Comparison of ENCODE assay signal across 7 cellular contexts in genomic region chr21:41460578-41461527, GRCh38. TPM values are rescaled to one million over a fixed set of nuclear protein-coding genes. Genes with fewer than 3 reads are reported as not detected.
DNase-seq lines count a peak whose midpoint lies in the region; ATAC-seq and TF ChIP-seq lines count a peak whose summit lies in the region.

No MANE protein-coding gene starts in this region.

- no peak overlapping the region for H3K4me3 ChIP-seq in gastroesophageal sphincter
- H3K4me3 ChIP-seq in trophoblast cell (ENCODE audit: low read depth, low read length): no peak overlapping the region
- H3K4me3 ChIP-seq in upper lobe of left lung: no peak overlapping the region

- WGBS in gastroesophageal sphincter (ENCODE audit: low coverage in 1 of 2), 2 donors: 6 to 69% methylated on average over 5 to 9 of the region's 17 CpGs
- WGBS in trophoblast cell (ENCODE audit: extremely low coverage, insufficient coverage, insufficient read length): no CpG with 5 or more reads among the region's 17 CpGs
- WGBS in upper lobe of left lung, 2 donors: 32 to 39% methylated on average over 13 to 16 of the region's 17 CpGs

- no peak overlapping the region for H2BK120ac ChIP-seq in trophoblast cell (ENCODE audit: insufficient read depth, low read length, poor library complexity)

- H3K9me3 ChIP-seq in gastroesophageal sphincter: no peaks in the 10 kb centered on the region
- peaks cover 3% of the 10 kb centered on the region for H3K9me3 ChIP-seq in trophoblast cell (ENCODE audit: insufficient read depth, low read depth, low read length)
- H3K9me3 ChIP-seq in upper lobe of left lung: no peaks in the 10 kb centered on the region

- no peak overlapping the region for H3K4me2 ChIP-seq in trophoblast cell (ENCODE audit: low read length)

- no peak overlapping the region for H4K8ac ChIP-seq in trophoblast cell (ENCODE audit: low read depth, low read length)

- H2BK5ac ChIP-seq in trophoblast cell (ENCODE audit: low read depth, low read length, poor library complexity): no peak overlapping the region

- H3K27me3 ChIP-seq in gastroesophageal sphincter: no peaks in the 10 kb centered on the region
- H3K27me3 ChIP-seq in trophoblast cell (ENCODE audit: insufficient read depth, low read length): no peaks in the 10 kb centered on the region
- H3K27me3 ChIP-seq in upper lobe of left lung: no peaks in the 10 kb centered on the region

- H3K23ac ChIP-seq in trophoblast cell (ENCODE audit: low read length): no peak overlapping the region

- peak; percentile 89 for TF ChIP-seq CTCF in GM12872 (IDR thresholded peaks at IDR 0.05; ENCODE audit: insufficient read depth, low read depth, low read length)
- TF ChIP-seq CTCF in gastroesophageal sphincter (IDR thresholded peaks at IDR 0.05): peak in 3 of 4 experiments; percentile 73 to 88 (median 77)
- TF ChIP-seq CTCF in upper lobe of left lung (IDR thresholded peaks at IDR 0.05): peak; percentile 72 to 86 (median 79)

- H4K91ac ChIP-seq in trophoblast cell (ENCODE audit: low read depth, low read length): no peak overlapping the region

- TF ChIP-seq EP300 in gastroesophageal sphincter (IDR thresholded peaks at IDR 0.05): no peak
- no peak for TF ChIP-seq EP300 in upper lobe of left lung (IDR thresholded peaks at IDR 0.05)

- H3K36me3 ChIP-seq in gastroesophageal sphincter (peaks cover 0 to 42% of the 10 kb centered on the region in 2 donors), trophoblast cell (ENCODE audit: control insufficient read depth in 1 of 2, insufficient read depth in 2 of 2, low read length in 2 of 2) (no peaks in the 10 kb centered on the region), upper lobe of left lung (peaks cover 7 to 54% (median 25%) of the 10 kb centered on the region in 4 donors)

- no peak for TF ChIP-seq POLR2A in gastroesophageal sphincter (IDR thresholded peaks at IDR 0.05)
- no peak for TF ChIP-seq POLR2A in upper lobe of left lung (IDR thresholded peaks at IDR 0.05)

- H2BK12ac ChIP-seq in trophoblast cell (ENCODE audit: low read length): no peak overlapping the region

- H3K4ac ChIP-seq in trophoblast cell (ENCODE audit: low read depth, low read length): no peak overlapping the region

- ATAC-seq in HG03175 (IDR thresholded peaks at IDR 0.05; ENCODE audit: unreplicated experiment): peak; percentile 58
- peak; percentile 84 for ATAC-seq in gastroesophageal sphincter
- ATAC-seq in upper lobe of left lung (ENCODE audit: low FRiP score in 2 of 2): peak; percentile 92 to 93

- no peak overlapping the region for H3K27ac ChIP-seq in gastroesophageal sphincter
- H3K27ac ChIP-seq in trophoblast cell (ENCODE audit: low read depth, low read length): no peak overlapping the region
- no peak overlapping the region for H3K27ac ChIP-seq in upper lobe of left lung

- no peak overlapping the region for H4K12ac ChIP-seq in trophoblast cell (ENCODE audit: low read depth, low read length)

- DNase-seq in RKO (ENCODE audit: low spot score): peak; percentile 67
- peak; percentile 81 for DNase-seq in activated effector memory CD4-positive, alpha-beta T cell treated with anti-CD3 and anti-CD28 coated beads, Interleukin-2, amount 50 U/mL, for 16 hours
- peak; percentile 68 to 75 for DNase-seq in trophoblast cell
- DNase-seq in upper lobe of left lung: peak; percentile 44 to 86

- H3K79me2 ChIP-seq in trophoblast cell (ENCODE audit: control insufficient read depth, insufficient read depth, low read length, poor library complexity): no peaks in the 10 kb centered on the region

- peaks cover 0 to 3% (median 0%) of the 10 kb centered on the region in 3 donors for H3K4me1 ChIP-seq in gastroesophageal sphincter
- H3K4me1 ChIP-seq in trophoblast cell (ENCODE audit: control insufficient read depth in 1 of 2, insufficient read depth in 2 of 2, low read length in 2 of 2): no peaks in the 10 kb centered on the region
- H3K4me1 ChIP-seq in upper lobe of left lung: peaks cover 0 to 3% (median 1%) of the 10 kb centered on the region in 4 donors

- no peak overlapping the region for H3K9ac ChIP-seq in trophoblast cell (ENCODE audit: low read length)

- H2AFZ ChIP-seq in trophoblast cell (ENCODE audit: insufficient read depth, low read length, poor library complexity): no peak overlapping the region

- no peak overlapping the region for H3K14ac ChIP-seq in trophoblast cell (ENCODE audit: low read length)

- H2AK5ac ChIP-seq in trophoblast cell (ENCODE audit: low read length): no peak overlapping the region

- no peaks in the 10 kb centered on the region for H3K79me1 ChIP-seq in trophoblast cell (ENCODE audit: low read length)

- no peak overlapping the region for H3K18ac ChIP-seq in trophoblast cell (ENCODE audit: low read length)

RNA-seq across cellular contexts. Expression of gene MX1, which starts 34.8 kb away (rescaled TPM):
- total RNA-seq in gastroesophageal sphincter (10 to 100 TPM; 20.2 to 40.3 (median 31.5) TPM), upper lobe of left lung (100 to 1,000 TPM in 1 of 6 donors, 10 to 100 TPM in 5; 38.3 to 159 (median 89.0) TPM)
- polyA plus RNA-seq in trophoblast cell (2013): 0.76 and 1.1 TPM in 2 replicates

RNA-seq across cellular contexts. Expression of gene TMPRSS2, which starts 47.1 kb away (rescaled TPM):
- 1 to 10 TPM in 1 of 4 donors, under 1 TPM in 2, not detected in 1; 0.19 to 5.0 (median 0.62) TPM for total RNA-seq in gastroesophageal sphincter
- 4.6 and 4.7 TPM in 2 replicates for polyA plus RNA-seq in trophoblast cell (2013)
- 100 to 1,000 TPM in 3 of 6 donors, 10 to 100 TPM in 3; 65.3 to 195 (median 98.5) TPM for total RNA-seq in upper lobe of left lung

Comparison
In these comparisons a context has a peak if more than half of its experiments do, and no peak if none do; other contexts are left out.
1. RNA of gene TMPRSS2, which starts 47.1 kb away (total RNA-seq): 65.3 to 195 TPM in upper lobe of left lung; 0.19 to 5.0 TPM in gastroesophageal sphincter; every median in the first group is over 10 times any median in the second.
2. Peak in every context shown above with its lines, with median percentiles within 50 percentile points of each other: CTCF ChIP-seq, ATAC-seq and DNase-seq.